ENCODE assay signal across 9 cellular contexts in genomic region chr4:143406523-143406922, GRCh38.
A peak's percentile ranks its signal among the peaks of the same experiment; 100 is the strongest.
DNase-seq lines count a peak whose midpoint lies in the region; ATAC-seq and TF ChIP-seq lines count a peak whose summit lies in the region.
"Had no signal": no experiment of that assay in that cellular context is flagged by ENCODE, and none has a peak within 500 bp of the region (broad histone marks: within the 10 kb centered on the region; RNA-seq: fewer than 3 reads in every experiment).

No MANE protein-coding gene starts in this region.

- H3K9me3 Mint-ChIP-seq in nephron progenitor cell, result no peaks in the 10 kb centered on the region

- no peaks in the 10 kb centered on the region for H3K36me3 Mint-ChIP-seq in nephron progenitor cell (ENCODE audit: low read depth)

- H3K27ac ChIP-seq in esophagus muscularis mucosa (replicated peaks in 1 of 4), result peak overlapping the region; percentile 48 to 63 (median 58)

- H3K4me1 Mint-ChIP-seq in nephron progenitor cell, result peaks cover 46% of the 10 kb centered on the region

- H3K4me3 Mint-ChIP-seq in nephron progenitor cell, result no peak overlapping the region

- intact Hi-C loops in esophagus muscularis mucosa (cut with DNase I), result no loop called here

- no peaks in the 10 kb centered on the region for H3K9me3 ChIP-seq in esophagus muscularis mucosa

- peaks cover 3% of the 10 kb centered on the region for H3K27me3 Mint-ChIP-seq in nephron progenitor cell (ENCODE audit: low read depth, poor library complexity)
- H3K27me3 Mint-ChIP-seq: progenitor cell of endocrine pancreas had no signal

- no peaks in the 10 kb centered on the region for H3K27me3 ChIP-seq in esophagus muscularis mucosa

- TF ChIP-seq POLR2A in esophagus muscularis mucosa (IDR thresholded peaks at IDR 0.05; ENCODE audit: low read depth), result no peak

- no peak overlapping the region for H3K4me3 ChIP-seq in esophagus muscularis mucosa

- TF ChIP-seq CTCF in esophagus muscularis mucosa (IDR thresholded peaks at IDR 0.05) (no peak), omental fat pad (IDR thresholded peaks at IDR 0.05) (no peak), nephron progenitor cell (IDR thresholded peaks at IDR 0.05) (no peak)

- DNase-seq in AG08396 (ENCODE audit: low spot score) (peak; percentile 13), OCI-M2 (lab: John Stamatoyannopoulos, UW; ENCODE audit: unreplicated experiment) (peak; percentile 15), esophagus muscularis mucosa (ENCODE audit: extremely low spot score) (no peak), omental fat pad (ENCODE audit: low spot score) (no peak), DMS79 (lab: John Stamatoyannopoulos, UW) (no peak), NCI-H2107 (lab: John Stamatoyannopoulos, UW) (no peak), nephron progenitor cell (no peak)

- 7% methylated on average over 3 of the region's 3 CpGs for WGBS in esophagus muscularis mucosa

- TF ChIP-seq EP300 in esophagus muscularis mucosa (IDR thresholded peaks at IDR 0.05), result no peak

- ATAC-seq in omental fat pad (ENCODE audit: low FRiP score) (peak; percentile 57), HG02798 (IDR thresholded peaks at IDR 0.05; ENCODE audit: poor library complexity, unreplicated experiment) (no peak)

- H3K27ac Mint-ChIP-seq in nephron progenitor cell, result no peak overlapping the region
- H3K27ac Mint-ChIP-seq: progenitor cell of endocrine pancreas had no signal

- peaks cover 91 to 96% (median 94%) of the 10 kb centered on the region in 4 donors for H3K4me1 ChIP-seq in esophagus muscularis mucosa

- H3K36me3 ChIP-seq in esophagus muscularis mucosa, result no peaks in the 10 kb centered on the region

Comparison
In these comparisons a context has a peak if more than half of its experiments do, and no peak if none do; other contexts are left out.
1. DNase-seq: peak in AG08396 (single experiment) and OCI-M2 (single experiment); none in esophagus muscularis mucosa (single experiment), omental fat pad (single experiment), DMS79 (single experiment), NCI-H2107 (single experiment) and nephron progenitor cell (single experiment).